Comparison of ENCODE assay signal across 20 cellular contexts in the genomic region with DNA sequence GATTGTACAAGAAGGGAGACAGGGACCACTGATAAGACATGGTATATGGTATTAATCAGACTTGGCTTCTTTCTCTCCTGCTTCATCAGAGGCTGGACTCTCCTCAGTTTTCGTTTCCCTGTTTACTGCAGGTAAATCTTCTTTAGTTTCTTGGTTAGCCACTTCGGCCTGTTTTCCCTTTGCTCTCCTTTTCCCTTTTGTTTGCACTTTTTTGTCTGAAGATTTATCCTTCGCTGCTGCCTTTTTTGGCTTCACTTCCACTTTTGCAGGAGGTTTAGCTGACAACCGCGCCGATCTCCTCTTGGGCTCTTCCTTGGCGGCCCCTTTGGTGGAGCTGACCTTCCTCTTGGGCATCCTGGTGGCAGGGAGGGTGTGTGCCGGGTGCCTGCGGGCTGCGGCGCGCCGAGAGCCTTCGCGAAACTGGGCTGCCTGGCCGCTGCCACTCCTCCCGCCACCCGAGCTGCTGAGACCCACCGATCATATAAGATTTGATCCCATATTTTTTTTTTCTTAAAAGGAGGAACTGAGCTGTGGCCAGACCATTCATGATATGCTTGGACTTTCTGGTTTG. TPM values are rescaled to one million over a fixed set of nuclear protein-coding genes. Genes with fewer than 3 reads are reported as not detected.
"Had no signal": no experiment of that assay in that cellular context is flagged by ENCODE, and none has a peak within 500 bp of the region (broad histone marks: within the 10 kb centered on the region; RNA-seq: fewer than 3 reads in every experiment).

No MANE protein-coding gene starts in this region.

RNA-seq across cellular contexts. Expression of gene SMIM9, which starts 17.3 kb away (rescaled TPM):
- total RNA-seq: activated naive CD4-positive, alpha-beta T cell treated with anti-CD3 and anti-CD28 coated beads for 36 hours; activated naive CD4-positive, alpha-beta T cell treated with anti-CD3 and anti-CD28 coated beads, Interleukin-2, amount 50 U/mL, for 72 hours; activated naive CD8-positive, alpha-beta T cell treated with anti-CD3 and anti-CD28 coated beads for 36 hours; activated T-cell treated with anti-CD3 and anti-CD28 coated beads, Interleukin-2, amount 50 U/mL, for 4 hours; activated T-cell treated with anti-CD3 and anti-CD28 coated beads, Interleukin-2, amount 50 U/mL, for 72 hours; activated T-helper 1 cell treated with anti-CD3 and anti-CD28 coated beads, Interleukin-12 subunit alpha, Interleukin-12 subunit beta, Interleukin-2, Interleukin-4 antibody, amounts not matched to agents 30 ng/mL and 10 ng/mL and 1 ng/mL, durations not matched to agents 14 hours and 24 hours and 36 hours; activated T-helper 17 cell treated with anti-CD3 and anti-CD28 coated beads, Interleukin-2, amount 50 U/mL, for 72 hours; activated T-helper 2 cell treated with anti-CD3 and anti-CD28 coated beads, Interferon-gamma antibody, Interleukin-2, Interleukin-4, amounts not matched to agents 10 μg/mL and 5 μg/mL and 100 μg/mL, durations not matched to agents 14 hours and 24 hours and 36 hours; adrenal gland; ascending aorta; astrocyte; body of pancreas; breast epithelium; bronchial epithelial cell; cardiac muscle cell; cardiac septum; cerebellum; chondrocyte had no signal
- polyA plus RNA-seq: adipose tissue, adrenal gland, aorta, cardiac muscle cell had no signal
